Comparison of ENCODE assay signal across 10 cellular contexts in genomic region chr11:133706925-133707794, GRCh38.
"Had no signal": no experiment of that assay in that cellular context is flagged by ENCODE, and none has a peak within 500 bp of the region (broad histone marks: within the 10 kb centered on the region; RNA-seq: fewer than 3 reads in every experiment).

No MANE protein-coding gene starts in this region.

- H3K9ac ChIP-seq: GM23248, KMS-11 had no signal

- H3K27ac ChIP-seq: GM23248, HL-60, KMS-11 had no signal

- DNase-seq: GM23248, GOT3, H9, HCEC 1CT, HFFc6, IMR-90, KBM-7 had no signal

- H3K4me2 ChIP-seq: KMS-11 had no signal

- FAIRE-seq: H54 had no signal

- H3K4me3 ChIP-seq: GM23248 had no signal

- H2AFZ ChIP-seq: GM23248 had no signal
